ENCODE assay signal across 1 cellular context in the genomic region with DNA sequence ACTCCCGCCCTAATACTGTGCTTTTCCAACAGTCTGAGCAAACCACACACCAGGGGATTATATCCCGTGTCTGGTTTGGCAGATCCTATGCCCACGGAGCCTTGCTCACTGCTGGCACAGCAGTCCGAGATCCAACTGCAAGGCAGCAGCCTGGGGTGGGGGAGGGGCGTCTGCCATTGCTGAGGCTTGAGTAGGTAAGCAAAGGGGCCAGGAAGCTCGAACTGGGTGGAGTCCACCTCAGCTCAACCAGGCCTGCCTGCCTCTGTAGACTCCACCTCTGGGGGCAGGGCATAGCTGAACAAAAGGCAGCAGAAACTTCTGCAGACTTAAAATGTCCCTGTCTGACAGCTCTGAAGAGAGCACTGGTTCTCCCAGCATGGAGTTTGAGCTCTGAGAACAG.
TF ChIP-seq lines count a peak whose summit lies in the region.

No MANE protein-coding gene starts in this region.

TF ChIP-seq in H1, 55 proteins besides CTCF, POLR2A, EP300 and RAD21:
- no peak for TF ChIP-seq YY1 (IDR thresholded peaks at IDR 0.05; ENCODE audit: low read depth, low read length)
- no peak for TF ChIP-seq RXRA (IDR thresholded peaks at IDR 0.05; ENCODE audit: insufficient read depth, low read depth, low read length)
- TF ChIP-seq, protein P1, sequence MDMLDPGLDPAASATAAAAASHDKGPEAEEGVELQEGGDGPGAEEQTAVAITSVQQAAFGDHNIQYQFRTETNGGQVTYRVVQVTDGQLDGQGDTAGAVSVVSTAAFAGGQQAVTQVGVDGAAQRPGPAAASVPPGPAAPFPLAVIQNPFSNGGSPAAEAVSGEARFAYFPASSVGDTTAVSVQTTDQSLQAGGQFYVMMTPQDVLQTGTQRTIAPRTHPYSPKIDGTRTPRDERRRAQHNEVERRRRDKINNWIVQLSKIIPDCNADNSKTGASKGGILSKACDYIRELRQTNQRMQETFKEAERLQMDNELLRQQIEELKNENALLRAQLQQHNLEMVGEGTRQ (IDR thresholded peaks at IDR 0.05; ENCODE audit: low read length) = no peak
- no peak for TF ChIP-seq CBX8 (IDR thresholded peaks at IDR 0.05; ENCODE audit: borderline replicate concordance, low read depth, low read length)
- no peak for TF ChIP-seq CREB1 (IDR thresholded peaks at IDR 0.05)
- TF ChIP-seq BACH1 (IDR thresholded peaks at IDR 0.05; ENCODE audit: low read length) = no peak
- no peak for TF ChIP-seq CTBP2 (IDR thresholded peaks at IDR 0.05; ENCODE audit: borderline replicate concordance, insufficient read depth, insufficient read length, low read length)
